15 cellular contexts compared by ENCODE assay signal in the genomic region with DNA sequence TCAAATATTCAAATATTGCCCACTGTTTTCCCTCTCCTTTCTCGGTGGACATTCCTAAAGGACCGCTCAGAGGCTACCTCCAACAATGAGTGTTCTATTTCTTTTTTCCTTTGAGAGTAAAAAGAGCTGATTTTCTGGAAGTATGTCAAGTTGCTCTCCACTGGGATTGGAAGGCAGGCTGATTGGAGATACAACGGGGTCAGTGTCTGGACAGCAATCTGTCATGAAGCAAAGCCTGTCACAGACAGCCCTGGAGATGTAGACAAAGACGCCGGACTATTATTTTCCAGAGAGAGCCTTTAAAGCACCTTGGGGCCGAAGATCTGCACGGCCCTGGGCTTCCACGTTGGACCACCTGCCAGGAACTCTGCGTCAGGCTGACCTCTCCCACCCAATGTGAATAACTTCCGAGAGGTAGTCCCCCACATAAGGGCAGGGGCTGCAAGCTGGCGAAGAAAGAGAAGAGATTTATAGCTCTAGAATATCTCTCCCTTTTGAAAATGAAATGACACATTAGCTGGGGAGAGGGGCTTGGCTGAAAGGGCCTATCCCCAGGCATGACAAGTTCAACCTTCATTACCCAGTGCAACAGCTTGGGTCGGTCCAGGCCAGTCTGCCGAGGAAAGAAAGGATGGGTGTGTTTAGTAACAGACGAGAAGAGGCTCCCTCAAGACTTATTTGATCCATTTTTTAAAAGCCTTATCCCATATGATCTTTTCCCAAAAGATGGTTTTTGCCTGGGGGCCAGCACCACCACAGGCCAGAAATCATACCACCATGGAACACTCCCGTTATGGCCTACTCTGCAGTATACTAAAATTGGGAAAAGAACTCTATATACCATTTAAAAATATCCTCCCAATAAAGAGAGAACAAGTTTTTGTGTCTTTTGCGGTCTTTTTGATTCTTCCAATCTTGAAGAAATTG.
A peak's percentile ranks its signal among the peaks of the same experiment; 100 is the strongest.
DNase-seq lines count a peak whose midpoint lies in the region; FAIRE-seq and TF ChIP-seq lines count a peak whose summit lies in the region.
"Had no signal": no experiment of that assay in that cellular context is flagged by ENCODE, and none has a peak within 500 bp of the region (broad histone marks: within the 10 kb centered on the region; RNA-seq: fewer than 3 reads in every experiment).

No MANE protein-coding gene starts in this region.

- H3K36me3 ChIP-seq in BLaER1 (no peaks in the 10 kb centered on the region), astrocyte (ENCODE audit: insufficient read depth, low read length) (no peaks in the 10 kb centered on the region), mesodermal cell (ENCODE audit: control insufficient read depth, insufficient read depth, low read length) (no peaks in the 10 kb centered on the region)
- no peaks in the 10 kb centered on the region for H3K36me3 ChIP-seq in CD8-positive, alpha-beta memory T cell (ENCODE audit: insufficient read depth, low read length)
- H3K36me3 ChIP-seq: adrenal gland, SJSA1, thoracic aorta had no signal

- H3K9ac ChIP-seq in BLaER1: no peak overlapping the region
- no peak overlapping the region for H3K9ac ChIP-seq in astrocyte (ENCODE audit: low read length)

- H4K20me1 ChIP-seq in BLaER1: no peaks in the 10 kb centered on the region
- no peaks in the 10 kb centered on the region for H4K20me1 ChIP-seq in astrocyte (ENCODE audit: insufficient read depth, low read length)

- no peak for TF ChIP-seq CTCF in astrocyte (IDR thresholded peaks at IDR 0.05; ENCODE audit: insufficient read depth, low read depth, low read length)
- TF ChIP-seq CTCF in foreskin fibroblast (IDR thresholded peaks at IDR 0.05; ENCODE audit: low read depth, low read length): no peak

- H3K4me3 ChIP-seq in BLaER1 (no peak overlapping the region), astrocyte (ENCODE audit: insufficient read depth, low read depth, low read length) (no peak overlapping the region), mesodermal cell (ENCODE audit: extremely low read depth, insufficient read depth, low read length, poor library complexity, severe bottlenecking) (no peak overlapping the region), foreskin fibroblast (ENCODE audit: low read depth in 1 of 2, low read length in 2 of 2) (no peak overlapping the region)
- H3K4me3 ChIP-seq in CD8-positive, alpha-beta memory T cell (ENCODE audit: low read length): no peak overlapping the region
- H3K4me3 ChIP-seq: adrenal gland, SJSA1, thoracic aorta had no signal

- POLR2A ChIA-PET in CD8-positive, alpha-beta memory T cell (lab: Charles Lee): interaction anchor here (0.6 kb wide), 1 partner anchor 86 kb away, joined by 3 read pairs; no protein-coding TSS in a partner anchor

- H3K4me1 Mint-ChIP-seq in CD8-positive, alpha-beta memory T cell: peaks cover 26 to 44% (median 30%) of the 10 kb centered on the region in 3 donors
- H3K4me1 Mint-ChIP-seq in astrocyte (ENCODE audit: low read depth, unreplicated experiment): peaks cover 21% of the 10 kb centered on the region

- no peaks in the 10 kb centered on the region for H3K9me3 Mint-ChIP-seq in CD8-positive, alpha-beta memory T cell
- H3K9me3 Mint-ChIP-seq in astrocyte (ENCODE audit: unreplicated experiment): no peaks in the 10 kb centered on the region

- no peaks in the 10 kb centered on the region for H3K27me3 ChIP-seq in BLaER1
- H3K27me3 ChIP-seq in CD8-positive, alpha-beta memory T cell (ENCODE audit: insufficient read depth, low read length, poor library complexity, severe bottlenecking): no peaks in the 10 kb centered on the region
- H3K27me3 ChIP-seq in astrocyte (ENCODE audit: insufficient read depth, low read length): peaks cover under 1% of the 10 kb centered on the region
- H3K27me3 ChIP-seq: adrenal gland, SJSA1 had no signal

- H3K27me3 Mint-ChIP-seq in CD8-positive, alpha-beta memory T cell: no peaks in the 10 kb centered on the region
- no peaks in the 10 kb centered on the region for H3K27me3 Mint-ChIP-seq in astrocyte (ENCODE audit: low read depth, unreplicated experiment)

- H3K4me3 Mint-ChIP-seq in CD8-positive, alpha-beta memory T cell: peak overlapping the region; percentile 2 to 77 (median 65)
- no peak overlapping the region for H3K4me3 Mint-ChIP-seq in astrocyte (ENCODE audit: unreplicated experiment)

- no peaks in the 10 kb centered on the region for H3K79me2 ChIP-seq in astrocyte (ENCODE audit: insufficient read depth, low read length)

- 0 out of 2 replicates have a peak overlapping the region, but pooled peaks have one; percentile 27 for H3K27ac ChIP-seq in BLaER1
- no peak overlapping the region for H3K27ac ChIP-seq in CD8-positive, alpha-beta memory T cell (ENCODE audit: low read depth, low read length)
- H3K27ac ChIP-seq in astrocyte (ENCODE audit: low read depth, low read length): no peak overlapping the region
- peak overlapping the region; percentile 68 for H3K27ac ChIP-seq in mesodermal cell (ENCODE audit: low read depth, low read length, severe bottlenecking)
- H3K27ac ChIP-seq: adrenal gland, SJSA1, thoracic aorta had no signal

- no peak for DNase-seq in CD8-positive, alpha-beta memory T cell
- DNase-seq in astrocyte (ENCODE audit: low read depth): no peak
- DNase-seq in activated CD8-positive, alpha-beta memory T cell treated with anti-CD3 and anti-CD28 coated beads, Interleukin-2, amount 50 U/mL, for 4 hours: no peak
- no peak for DNase-seq in HK-2 (ENCODE audit: unreplicated experiment)
- DNase-seq in HTR-8/SVneo (ENCODE audit: insufficient read length, low spot score): no peak
- DNase-seq in foreskin fibroblast: no peak
- DNase-seq: activated CD4-positive, alpha-beta T cell treated with anti-CD3 and anti-CD28 coated beads for 48 hours; adrenal gland; NCI-H2107; NCI-H526; stimulated activated CD4-positive, alpha-beta T cell treated with anti-CD3 and anti-CD28 coated beads, Interleukin-2, amount 100 ng/mL, for 48 hours had no signal

- FAIRE-seq in astrocyte (lab: Jason Lieb, UNC) (no peak), HTR-8/SVneo (lab: Jason Lieb, UNC) (no peak)

- H3K27ac Mint-ChIP-seq in CD8-positive, alpha-beta memory T cell: peak overlapping the region; percentile 9 to 86 (median 60)
- peak overlapping the region; percentile 82 for H3K27ac Mint-ChIP-seq in astrocyte (ENCODE audit: unreplicated experiment)

- no peaks in the 10 kb centered on the region for H3K9me3 ChIP-seq in BLaER1
- H3K9me3 ChIP-seq in CD8-positive, alpha-beta memory T cell (ENCODE audit: low read length): no peaks in the 10 kb centered on the region
- H3K9me3 ChIP-seq in astrocyte (ENCODE audit: insufficient read depth, low read depth, low read length): no peaks in the 10 kb centered on the region
- no peaks in the 10 kb centered on the region for H3K9me3 ChIP-seq in mesodermal cell (ENCODE audit: control insufficient read depth, low read length)
- H3K9me3 ChIP-seq: adrenal gland, SJSA1, thoracic aorta had no signal

- no peak overlapping the region for H2AFZ ChIP-seq in astrocyte (ENCODE audit: low read depth, low read length)

- CTCF ChIA-PET in CD8-positive, alpha-beta memory T cell (lab: Charles Lee): interaction anchor here (1.0 to 2.6 kb wide), 3 partner anchors 21 to 54 kb away, joined by 3 to 7 read pairs (median 4); no protein-coding TSS in a partner anchor

- peaks cover 0 to 8% (median 4%) of the 10 kb centered on the region in 3 donors for H3K36me3 Mint-ChIP-seq in CD8-positive, alpha-beta memory T cell
- H3K36me3 Mint-ChIP-seq in astrocyte (ENCODE audit: low read depth, unreplicated experiment): no peaks in the 10 kb centered on the region

- H3K4me1 ChIP-seq in BLaER1 (peaks cover 22% of the 10 kb centered on the region), astrocyte (ENCODE audit: insufficient read depth, low read length) (no peaks in the 10 kb centered on the region), mesodermal cell (ENCODE audit: control insufficient read depth, insufficient read depth, low read length, poor library complexity, severe bottlenecking) (peaks cover 13% of the 10 kb centered on the region)
- peaks cover 21% of the 10 kb centered on the region for H3K4me1 ChIP-seq in CD8-positive, alpha-beta memory T cell (ENCODE audit: insufficient read depth, low read length)
- H3K4me1 ChIP-seq: adrenal gland, SJSA1 had no signal

- WGBS in mesodermal cell (ENCODE audit: insufficient coverage in 2 of 2), 2 experiments: 78 to 85% methylated on average over 6 to 8 of the region's 16 CpGs

- peak overlapping the region; percentile 57 for H3K4me2 ChIP-seq in BLaER1
- H3K4me2 ChIP-seq in astrocyte (ENCODE audit: low read length): no peak overlapping the region

Comparison
In these comparisons a context has a peak if more than half of its experiments do, and no peak if none do; other contexts are left out.
1. H3K27ac ChIP-seq: peak in BLaER1 (single experiment) and mesodermal cell (single experiment); none in CD8-positive, alpha-beta memory T cell (single experiment) and astrocyte (single experiment).